Comparison of ENCODE assay signal across 11 cellular contexts in genomic region chr1:156581661-156582387, GRCh38. TPM values are rescaled to one million over a fixed set of nuclear protein-coding genes. Genes with fewer than 3 reads are reported as not detected.
A peak's percentile ranks its signal among the peaks of the same experiment; 100 is the strongest.
DNase-seq lines count a peak whose midpoint lies in the region; ATAC-seq and TF ChIP-seq lines count a peak whose summit lies in the region.
"Had no signal": no experiment of that assay in that cellular context is flagged by ENCODE, and none has a peak within 500 bp of the region (broad histone marks: within the 10 kb centered on the region; RNA-seq: fewer than 3 reads in every experiment).

No MANE protein-coding gene starts in this region.

- H3K4me1 ChIP-seq in mammary epithelial cell (ENCODE audit: insufficient read depth, low read length) (no peaks in the 10 kb centered on the region), breast epithelium (no peaks in the 10 kb centered on the region)

- H3K27me3 ChIP-seq in mammary epithelial cell (ENCODE audit: insufficient read depth, low read length) (no peaks in the 10 kb centered on the region), breast epithelium (no peaks in the 10 kb centered on the region)
- H3K27me3 ChIP-seq: esophagus muscularis mucosa had no signal

- peak overlapping the region; percentile 8 for H2AFZ ChIP-seq in mammary epithelial cell (ENCODE audit: low read depth, low read length)

- H3K27ac Mint-ChIP-seq in memory B cell, result peak overlapping the region; percentile 94
- H3K27ac Mint-ChIP-seq in stimulated activated naive CD8-positive, alpha-beta T cell treated with anti-CD3 and anti-CD28 coated beads, Interleukin-15, amount 100 ng/mL, for 72 hours, result peak overlapping the region; percentile 98 to 99

- H3K27ac ChIP-seq in mammary epithelial cell (ENCODE audit: insufficient read depth, low read depth, low read length) (no peak overlapping the region), breast epithelium (no peak overlapping the region)
- H3K27ac ChIP-seq: esophagus muscularis mucosa had no signal

- H3K9me3 ChIP-seq in mammary epithelial cell (replicated peaks; ENCODE audit: insufficient read depth, low read length) (no peaks in the 10 kb centered on the region), breast epithelium (no peaks in the 10 kb centered on the region)
- H3K9me3 ChIP-seq: esophagus muscularis mucosa had no signal

- in situ Hi-C loops in mammary epithelial cell (cut with MboI; ENCODE audit: low sequenced_read_pairs in 2 of 2), result no loop called here

- no peak for TF ChIP-seq CTCF in mammary epithelial cell (conservative IDR thresholded peaks at IDR 0.05 in 1 of 2, IDR thresholded peaks at IDR 0.05 in 1 of 2; ENCODE audit: extremely low read depth in 1 of 2, insufficient read depth in 1 of 2, low read depth in 1 of 2, low read length in 2 of 2)
- TF ChIP-seq CTCF in breast epithelium (IDR thresholded peaks at IDR 0.05), result no peak

- H3K4me3 ChIP-seq in mammary epithelial cell (replicated peaks in 1 of 3; ENCODE audit: insufficient read depth in 1 of 3, low read depth in 2 of 3, low read length in 3 of 3) (no peak overlapping the region), breast epithelium (no peak overlapping the region)
- H3K4me3 ChIP-seq: esophagus muscularis mucosa had no signal

- H3K27me3 Mint-ChIP-seq in memory B cell, result peaks cover 1% of the 10 kb centered on the region
- H3K27me3 Mint-ChIP-seq in stimulated activated naive CD8-positive, alpha-beta T cell treated with anti-CD3 and anti-CD28 coated beads, Interleukin-15, amount 100 ng/mL, for 72 hours, result no peaks in the 10 kb centered on the region

- peaks cover 27% of the 10 kb centered on the region for H3K4me1 Mint-ChIP-seq in memory B cell
- H3K4me1 Mint-ChIP-seq in stimulated activated naive CD8-positive, alpha-beta T cell treated with anti-CD3 and anti-CD28 coated beads, Interleukin-15, amount 100 ng/mL, for 72 hours, result peaks cover 49% of the 10 kb centered on the region

- no peak overlapping the region for H3K9ac ChIP-seq in mammary epithelial cell (ENCODE audit: insufficient read depth, low read length)

- no peaks in the 10 kb centered on the region for H4K20me1 ChIP-seq in mammary epithelial cell (ENCODE audit: insufficient read depth, low read length)

- BruUV-seq in mammary epithelial cell (replicated peaks; lab: Mats Ljungman, UMichigan), result no TSS peak

- DNase-seq in mammary epithelial cell, result no peak
- DNase-seq in breast epithelium (ENCODE audit: low spot score in 2 of 2), result no peak
- DNase-seq in activated CD8-positive, alpha-beta memory T cell treated with anti-CD3 and anti-CD28 coated beads for 48 hours (ENCODE audit: low read depth in 2 of 3, low spot score in 2 of 3), result peak in 2 of 3 experiments; percentile 45 to 53
- peak in 1 of 2 donors; percentile 23 for DNase-seq in memory B cell (ENCODE audit: low spot score in 2 of 2)
- peak; percentile 64 to 76 for DNase-seq in stimulated activated naive CD8-positive, alpha-beta T cell treated with anti-CD3 and anti-CD28 coated beads, Interleukin-15, amount 100 ng/mL, for 72 hours
- DNase-seq in midbrain (lab: John Stamatoyannopoulos, UW), result no peak
- no peak for DNase-seq in AG20443 (ENCODE audit: low spot score)

- H3K9me3 Mint-ChIP-seq in memory B cell, result no peaks in the 10 kb centered on the region
- no peaks in the 10 kb centered on the region for H3K9me3 Mint-ChIP-seq in stimulated activated naive CD8-positive, alpha-beta T cell treated with anti-CD3 and anti-CD28 coated beads, Interleukin-15, amount 100 ng/mL, for 72 hours

- no peak overlapping the region for H3K4me2 ChIP-seq in mammary epithelial cell (ENCODE audit: insufficient read depth, low read depth, low read length)

- dilution Hi-C loops in mammary epithelial cell (cut with HindIII; ENCODE audit: low sequenced_read_pairs), result loop anchor here (5.0 to 10.0 kb wide), 2 partner anchors 65 to 133 kb away; no protein-coding TSS in a partner anchor

- H3K4me3 Mint-ChIP-seq in memory B cell, result peak overlapping the region; percentile 90
- H3K4me3 Mint-ChIP-seq in stimulated activated naive CD8-positive, alpha-beta T cell treated with anti-CD3 and anti-CD28 coated beads, Interleukin-15, amount 100 ng/mL, for 72 hours, result peak overlapping the region; percentile 93 to 96

- CTCF ChIA-PET in mammary epithelial cell (lab: Charles Lee; ENCODE audit: low non-redundant PET), result no interaction called here

- H3K79me2 ChIP-seq in mammary epithelial cell (ENCODE audit: insufficient read depth, low read length), result no peaks in the 10 kb centered on the region

- H3K36me3 ChIP-seq in mammary epithelial cell (ENCODE audit: insufficient read depth, low read length), result no peaks in the 10 kb centered on the region
- no peaks in the 10 kb centered on the region for H3K36me3 ChIP-seq in breast epithelium
- H3K36me3 ChIP-seq: esophagus muscularis mucosa had no signal

- 67% methylated on average over 14 of the region's 21 CpGs for WGBS in mammary epithelial cell (ENCODE audit: low coverage, missing lambda C conversion rate)

- peaks cover 3% of the 10 kb centered on the region for H3K36me3 Mint-ChIP-seq in memory B cell

- TF ChIP-seq POLR2A in breast epithelium (IDR thresholded peaks at IDR 0.05), result no peak

- intact Hi-C loops in mammary epithelial cell (cut with micrococcal nuclease) (loop anchor here (5.0 kb wide), 1 partner anchor 200 kb away; no protein-coding TSS in a partner anchor), breast epithelium (cut with DNase I; ENCODE audit: low total_unique reads) (loop anchor here (10.0 kb wide), 1 partner anchor 73 kb away; no protein-coding TSS in a partner anchor)

- peak; percentile 75 for ATAC-seq in memory B cell (ENCODE audit: low read depth)
- ATAC-seq in stimulated activated naive CD8-positive, alpha-beta T cell treated with anti-CD3 and anti-CD28 coated beads, Interleukin-15, amount 100 ng/mL, for 72 hours, result peak; percentile 80
- no peak for ATAC-seq in GM21619 (IDR thresholded peaks at IDR 0.05; ENCODE audit: unreplicated experiment)

RNA-seq across cellular contexts. Expression of gene TTC24, which starts 2.3 kb away (rescaled TPM):
- not detected for total RNA-seq in mammary epithelial cell
- not detected for polyA plus RNA-seq in mammary epithelial cell
- not detected for polyA minus RNA-seq in mammary epithelial cell
- not detected for total RNA-seq in breast epithelium
- total RNA-seq: esophagus muscularis mucosa, NCI-H460 had no signal
- polyA plus RNA-seq: aorta had no signal

RNA-seq across cellular contexts. Expression of gene IQGAP3, which starts 9.5 kb away (rescaled TPM):
- total RNA-seq in mammary epithelial cell (10 to 100 TPM in 1 of 2 donors, 1 to 10 TPM in 1; 1.3 to 35.7 TPM), breast epithelium (1 to 10 TPM in 1 of 3 donors, under 1 TPM in 2; under 0.01 to 1.4 (median 0.15) TPM)
- polyA plus RNA-seq in mammary epithelial cell, result 16.6 TPM
- polyA minus RNA-seq in mammary epithelial cell, result 56.3 TPM

RNA-seq across cellular contexts. Expression of gene NAXE, which starts 9.8 kb away (rescaled TPM):
- total RNA-seq in mammary epithelial cell (10 to 100 TPM; 68.7 to 87.1 TPM), breast epithelium (10 to 100 TPM; 70.4 to 90.5 (median 75.5) TPM)
- polyA plus RNA-seq in mammary epithelial cell, result 103 TPM
- 60.7 TPM for polyA minus RNA-seq in mammary epithelial cell

RNA-seq across cellular contexts. Expression of gene GPATCH4, which starts 19.5 kb away (rescaled TPM):
- total RNA-seq in mammary epithelial cell (10 to 100 TPM; 16.3 to 49.7 TPM), breast epithelium (10 to 100 TPM; 20.2 to 31.1 (median 23.7) TPM)
- polyA plus RNA-seq in mammary epithelial cell, result 38.7 TPM
- 62.9 TPM for polyA minus RNA-seq in mammary epithelial cell

RNA-seq across cellular contexts. Expression of gene HAPLN2, which starts 37.4 kb away (rescaled TPM):
- not detected for total RNA-seq in mammary epithelial cell
- polyA plus RNA-seq in mammary epithelial cell, result not detected
- not detected for polyA minus RNA-seq in mammary epithelial cell
- total RNA-seq in breast epithelium, result not detected
- total RNA-seq: NCI-H460 had no signal

Comparison
In these comparisons a context has a peak if more than half of its experiments do, and no peak if none do; other contexts are left out.
1. DNase-seq: peak in activated CD8-positive, alpha-beta memory T cell treated with anti-CD3 and anti-CD28 coated beads for 48 hours (2 of 3) and stimulated activated naive CD8-positive, alpha-beta T cell treated with anti-CD3 and anti-CD28 coated beads, Interleukin-15, amount 100 ng/mL, for 72 hours (2 of 2); none in mammary epithelial cell (single experiment), breast epithelium (0 of 2), midbrain (single experiment) and AG20443 (single experiment).